9 cellular contexts compared by ENCODE assay signal in the genomic region with DNA sequence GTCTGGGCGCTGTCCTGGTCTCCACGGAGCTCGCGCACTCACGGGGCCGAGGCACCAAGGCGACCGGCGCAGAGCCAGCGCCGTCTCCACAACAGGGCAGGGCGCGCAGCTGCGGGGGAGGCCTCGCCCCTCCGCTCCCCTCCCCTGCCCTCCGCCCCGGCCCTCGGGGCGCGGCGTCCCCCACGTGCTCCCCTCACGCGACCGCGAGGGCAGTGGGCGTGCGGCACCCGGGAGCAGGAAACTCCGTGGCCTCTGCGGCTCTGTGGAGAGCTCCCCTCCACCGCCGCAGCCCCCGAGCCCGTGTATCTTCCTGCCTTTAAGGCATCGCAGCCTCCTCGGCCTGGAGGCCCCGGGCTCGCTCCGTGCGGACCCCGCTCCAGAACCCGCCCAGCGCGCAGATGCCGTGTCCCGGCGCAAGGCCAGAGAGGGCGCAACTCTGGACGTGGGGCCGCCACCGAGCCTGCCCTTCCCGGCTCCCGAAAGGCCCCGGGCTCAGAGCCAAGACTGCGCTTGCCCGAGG. TPM values are rescaled to one million over a fixed set of nuclear protein-coding genes. Genes with fewer than 3 reads are reported as not detected.
DNase-seq lines count a peak whose midpoint lies in the region; ATAC-seq and TF ChIP-seq lines count a peak whose summit lies in the region.
"Had no signal": no experiment of that assay in that cellular context is flagged by ENCODE, and none has a peak within 500 bp of the region (broad histone marks: within the 10 kb centered on the region; RNA-seq: fewer than 3 reads in every experiment).

No MANE protein-coding gene starts in this region.

- no peaks in the 10 kb centered on the region for H3K27me3 ChIP-seq in vagina

- H3K4me3 ChIP-seq in vagina = peak overlapping the region; percentile 66 to 75

- no peaks in the 10 kb centered on the region for H3K9me3 Mint-ChIP-seq in activated naive CD8-positive, alpha-beta T cell treated with anti-CD3 and anti-CD28 coated beads for 36 hours

- H3K9me3 ChIP-seq in vagina = no peaks in the 10 kb centered on the region

- peaks cover 26% of the 10 kb centered on the region for H3K36me3 Mint-ChIP-seq in activated naive CD8-positive, alpha-beta T cell treated with anti-CD3 and anti-CD28 coated beads for 36 hours

- peaks cover 23% of the 10 kb centered on the region for H3K4me1 Mint-ChIP-seq in activated naive CD8-positive, alpha-beta T cell treated with anti-CD3 and anti-CD28 coated beads for 36 hours

- intact Hi-C loops in cardiac septum (cut with DNase I) = loop anchor here (1.0 to 2.0 kb wide), 2 partner anchors 14 to 168 kb away; a partner anchor contains a TSS
- intact Hi-C loops in posterior vena cava (cut with DNase I) = no loop called here
- intact Hi-C loops in vagina (cut with DNase I) = no loop called here

- peak overlapping the region; percentile 80 for H3K4me3 Mint-ChIP-seq in activated naive CD8-positive, alpha-beta T cell treated with anti-CD3 and anti-CD28 coated beads for 36 hours

- ATAC-seq in GM19328 (IDR thresholded peaks at IDR 0.05; ENCODE audit: unreplicated experiment) (peak; percentile 15), HG03460 (IDR thresholded peaks at IDR 0.05; ENCODE audit: unreplicated experiment) (peak; percentile 23)

- no peak for TF ChIP-seq POLR2A in vagina (IDR thresholded peaks at IDR 0.05)

- H3K36me3 ChIP-seq in vagina = peaks cover 0 to 14% of the 10 kb centered on the region in 2 donors

- peak overlapping the region; percentile 56 for H3K27ac Mint-ChIP-seq in activated naive CD8-positive, alpha-beta T cell treated with anti-CD3 and anti-CD28 coated beads for 36 hours

- DNase-seq in COLO668 (lab: John Stamatoyannopoulos, UW; ENCODE audit: unreplicated experiment) = peak; percentile 91
- peak; percentile 83 for DNase-seq in RPMI7951 (ENCODE audit: low read depth)
- peak; percentile 83 for DNase-seq in activated naive CD8-positive, alpha-beta T cell treated with anti-CD3 and anti-CD28 coated beads for 36 hours
- peak; percentile 87 for DNase-seq in cardiac septum (ENCODE audit: low spot score)
- DNase-seq in posterior vena cava (ENCODE audit: low spot score) = peak; percentile 93
- no peak for DNase-seq in vagina (ENCODE audit: extremely low spot score in 2 of 2)

- H3K4me1 ChIP-seq in vagina = peaks cover 75% of the 10 kb centered on the region

- no peak for TF ChIP-seq CTCF in vagina (IDR thresholded peaks at IDR 0.05)

- peak overlapping the region; percentile 76 for H3K27ac ChIP-seq in vagina

- H3K27me3 Mint-ChIP-seq in activated naive CD8-positive, alpha-beta T cell treated with anti-CD3 and anti-CD28 coated beads for 36 hours = peaks cover under 1% of the 10 kb centered on the region

RNA-seq across cellular contexts. Expression of a gene that starts 0.7 kb away (rescaled TPM):
- 295 and 372 TPM in 2 replicates for total RNA-seq in RPMI7951 (2014; rRNA removed; shearing (Covaris generic))
- 100 to 1,000 TPM; 271 to 274 TPM for total RNA-seq in activated naive CD8-positive, alpha-beta T cell treated with anti-CD3 and anti-CD28 coated beads for 36 hours
- total RNA-seq in cardiac septum = 304 TPM
- total RNA-seq in posterior vena cava = 100 to 1,000 TPM; 178 to 185 TPM
- total RNA-seq in vagina = 312 TPM

RNA-seq across cellular contexts. Expression of a gene that starts 9.7 kb away (rescaled TPM):
- not detected in 2 replicates for total RNA-seq in RPMI7951 (2014; rRNA removed; shearing (Covaris generic))
- total RNA-seq in activated naive CD8-positive, alpha-beta T cell treated with anti-CD3 and anti-CD28 coated beads for 36 hours = not detected
- total RNA-seq in cardiac septum (not detected), posterior vena cava (not detected), vagina (not detected)
- total RNA-seq: subcutaneous adipose tissue had no signal

RNA-seq across cellular contexts. Expression of a gene that starts 10.7 kb away (rescaled TPM):
- not detected in 2 replicates for total RNA-seq in RPMI7951 (2014; rRNA removed; shearing (Covaris generic))
- total RNA-seq in activated naive CD8-positive, alpha-beta T cell treated with anti-CD3 and anti-CD28 coated beads for 36 hours = not detected
- total RNA-seq in cardiac septum (not detected), posterior vena cava (not detected), vagina (not detected)
- total RNA-seq: subcutaneous adipose tissue had no signal

RNA-seq across cellular contexts. Expression of a gene that starts 13.1 kb away (rescaled TPM):
- not detected in 2 replicates for total RNA-seq in RPMI7951 (2014; rRNA removed; shearing (Covaris generic))
- total RNA-seq in activated naive CD8-positive, alpha-beta T cell treated with anti-CD3 and anti-CD28 coated beads for 36 hours = not detected
- total RNA-seq in cardiac septum = not detected
- not detected for total RNA-seq in posterior vena cava
- 0.74 TPM for total RNA-seq in vagina
- total RNA-seq: subcutaneous adipose tissue had no signal

RNA-seq across cellular contexts. Expression of a gene that starts 14.7 kb away (rescaled TPM):
- 34.2 and 46.8 TPM in 2 replicates for total RNA-seq in RPMI7951 (2014; rRNA removed; shearing (Covaris generic))
- total RNA-seq in activated naive CD8-positive, alpha-beta T cell treated with anti-CD3 and anti-CD28 coated beads for 36 hours = 10 to 100 TPM; 54.4 to 56.4 TPM
- 37.2 TPM for total RNA-seq in cardiac septum
- total RNA-seq in posterior vena cava = 10 to 100 TPM; 33.3 to 36.7 TPM
- total RNA-seq in vagina = 44.0 TPM

Comparison
In these comparisons a context has a peak if more than half of its experiments do, and no peak if none do; other contexts are left out.
1. DNase-seq: peak in COLO668 (single experiment), RPMI7951 (single experiment), activated naive CD8-positive, alpha-beta T cell treated with anti-CD3 and anti-CD28 coated beads for 36 hours (single experiment), cardiac septum (single experiment) and posterior vena cava (single experiment); none in vagina (0 of 2).